Comparison of ENCODE assay signal across 19 cellular contexts in the genomic region with DNA sequence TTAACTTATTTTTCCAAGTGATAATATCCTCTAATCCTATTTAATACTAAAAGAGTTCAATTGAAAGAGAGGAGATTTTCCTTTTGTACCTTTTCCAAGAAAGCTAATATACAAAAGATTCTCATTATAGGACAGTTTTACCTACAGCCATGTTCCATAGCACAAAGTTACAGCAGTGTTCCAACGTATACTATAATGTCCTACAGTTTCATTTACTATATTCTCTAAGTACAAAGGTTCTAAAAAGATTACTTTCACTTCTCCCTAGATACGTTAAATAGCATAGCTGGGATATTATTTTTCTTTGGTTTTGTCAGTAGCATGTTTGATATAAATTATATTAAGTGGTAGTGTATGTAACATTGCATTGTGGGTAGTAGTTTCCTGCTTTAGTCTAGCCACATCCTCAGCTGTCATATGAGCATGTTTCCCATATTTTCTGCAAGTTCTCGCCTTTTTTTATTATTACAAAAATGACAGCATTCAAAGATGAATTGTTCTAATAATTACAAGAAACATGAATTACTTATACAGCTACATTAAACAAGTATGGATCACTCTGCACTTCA. TPM values are rescaled to one million over a fixed set of nuclear protein-coding genes. Genes with fewer than 3 reads are reported as not detected.
DNase-seq lines count a peak whose midpoint lies in the region; ATAC-seq and TF ChIP-seq lines count a peak whose summit lies in the region.
"Had no signal": no experiment of that assay in that cellular context is flagged by ENCODE, and none has a peak within 500 bp of the region (broad histone marks: within the 10 kb centered on the region; RNA-seq: fewer than 3 reads in every experiment).

No MANE protein-coding gene starts in this region.

- no peak for ATAC-seq in stimulated activated naive CD8-positive, alpha-beta T cell treated with anti-CD3 and anti-CD28 coated beads, Interleukin-15, Interleukin-2, amounts not matched to agents 100 U/mL and 50 U/mL, for 24 hours
- ATAC-seq in stimulated activated naive CD8-positive, alpha-beta T cell treated with anti-CD3 and anti-CD28 coated beads, Interleukin-15, amount 100 ng/mL, for 72 hours, result peak; percentile 53
- ATAC-seq: heart left ventricle, right lobe of liver, Right ventricle myocardium inferior had no signal

- H3K4me3 Mint-ChIP-seq in stimulated activated naive CD8-positive, alpha-beta T cell treated with anti-CD3 and anti-CD28 coated beads, Interleukin-15, Interleukin-2, amounts not matched to agents 100 ng/mL and 50 ng/mL, for 24 hours, result peak overlapping the region; percentile 59
- peak overlapping the region; percentile 61 to 77 for H3K4me3 Mint-ChIP-seq in stimulated activated naive CD8-positive, alpha-beta T cell treated with anti-CD3 and anti-CD28 coated beads, Interleukin-15, amount 100 ng/mL, for 72 hours

- H3K27ac ChIP-seq in right atrium auricular region, result no peak overlapping the region
- H3K27ac ChIP-seq: colonic mucosa, GM23248, heart left ventricle, KMS-11, right lobe of liver had no signal

- H3K9ac ChIP-seq in adipocyte (ENCODE audit: low read length), result no peak overlapping the region
- H3K9ac ChIP-seq: GM23248, KMS-11 had no signal

- TF ChIP-seq CTCF in right atrium auricular region (IDR thresholded peaks at IDR 0.05), result no peak

- no peaks in the 10 kb centered on the region for H3K9me3 Mint-ChIP-seq in stimulated activated naive CD8-positive, alpha-beta T cell treated with anti-CD3 and anti-CD28 coated beads, Interleukin-15, Interleukin-2, amounts not matched to agents 100 ng/mL and 50 ng/mL, for 24 hours
- no peaks in the 10 kb centered on the region for H3K9me3 Mint-ChIP-seq in stimulated activated naive CD8-positive, alpha-beta T cell treated with anti-CD3 and anti-CD28 coated beads, Interleukin-15, amount 100 ng/mL, for 72 hours
- H3K9me3 Mint-ChIP-seq: activated T-helper 2 cell treated with anti-CD3 and anti-CD28 coated beads, Interferon-gamma antibody, Interleukin-2, Interleukin-4, amounts not matched to agents 10 μg/mL and 5 μg/mL and 100 μg/mL, durations not matched to agents 14 hours and 24 hours and 36 hours had no signal

- H3K4me1 Mint-ChIP-seq in stimulated activated naive CD8-positive, alpha-beta T cell treated with anti-CD3 and anti-CD28 coated beads, Interleukin-15, Interleukin-2, amounts not matched to agents 100 ng/mL and 50 ng/mL, for 24 hours (ENCODE audit: low read depth), result peaks cover 48% of the 10 kb centered on the region
- peaks cover 59% of the 10 kb centered on the region for H3K4me1 Mint-ChIP-seq in stimulated activated naive CD8-positive, alpha-beta T cell treated with anti-CD3 and anti-CD28 coated beads, Interleukin-15, amount 100 ng/mL, for 72 hours

- H3K36me3 ChIP-seq in adipocyte (ENCODE audit: control insufficient read depth, insufficient read depth, low read length, severe bottlenecking) (no peaks in the 10 kb centered on the region), right atrium auricular region (no peaks in the 10 kb centered on the region)
- H3K36me3 ChIP-seq: colonic mucosa, heart left ventricle, right lobe of liver had no signal

- H3K27ac Mint-ChIP-seq in stimulated activated naive CD8-positive, alpha-beta T cell treated with anti-CD3 and anti-CD28 coated beads, Interleukin-15, Interleukin-2, amounts not matched to agents 100 ng/mL and 50 ng/mL, for 24 hours, result no peak overlapping the region
- H3K27ac Mint-ChIP-seq in stimulated activated naive CD8-positive, alpha-beta T cell treated with anti-CD3 and anti-CD28 coated beads, Interleukin-15, amount 100 ng/mL, for 72 hours, result peak overlapping the region; percentile 71 to 98
- H3K27ac Mint-ChIP-seq: activated T-helper 2 cell treated with anti-CD3 and anti-CD28 coated beads, Interferon-gamma antibody, Interleukin-2, Interleukin-4, amounts not matched to agents 10 μg/mL and 5 μg/mL and 100 μg/mL, durations not matched to agents 14 hours and 24 hours and 36 hours had no signal

- H3K4me1 ChIP-seq in adipocyte (ENCODE audit: control insufficient read depth, insufficient read depth, low read length), result peaks cover 15% of the 10 kb centered on the region
- no peaks in the 10 kb centered on the region for H3K4me1 ChIP-seq in right atrium auricular region
- H3K4me1 ChIP-seq: colonic mucosa, right lobe of liver had no signal

- H3K9me3 ChIP-seq in adipocyte (ENCODE audit: control insufficient read depth, low read length), result no peaks in the 10 kb centered on the region
- no peaks in the 10 kb centered on the region for H3K9me3 ChIP-seq in right atrium auricular region
- H3K9me3 ChIP-seq: colonic mucosa, heart left ventricle, right lobe of liver had no signal

- H3K27me3 ChIP-seq in adipocyte (replicated peaks; ENCODE audit: control insufficient read depth, insufficient read depth, low read length), result no peaks in the 10 kb centered on the region
- no peaks in the 10 kb centered on the region for H3K27me3 ChIP-seq in right atrium auricular region
- H3K27me3 ChIP-seq: colonic mucosa, heart left ventricle, right lobe of liver had no signal

- DNase-seq in stimulated activated naive CD8-positive, alpha-beta T cell treated with anti-CD3 and anti-CD28 coated beads, Interleukin-15, Interleukin-2, amounts not matched to agents 100 U/mL and 50 U/mL, for 24 hours, result no peak
- DNase-seq in OCI-M1 (lab: John Stamatoyannopoulos, UW) (peak; percentile 79), adipocyte (ENCODE audit: low read depth) (no peak), right atrium auricular region (ENCODE audit: low spot score) (no peak), anterior cingulate cortex (lab: John Stamatoyannopoulos, UW) (no peak), foreskin melanocyte (no peak)
- DNase-seq in stimulated activated naive CD8-positive, alpha-beta T cell treated with anti-CD3 and anti-CD28 coated beads, Interleukin-15, amount 100 ng/mL, for 72 hours, result no peak
- DNase-seq: colonic mucosa, GM23248, heart left ventricle, NCI-H1417, NCI-H524 treated with DMSO at 0.1 percent for 48 hours, right lobe of liver, T-helper 1 cell, trophoblast cell had no signal

- H3K27me3 Mint-ChIP-seq in stimulated activated naive CD8-positive, alpha-beta T cell treated with anti-CD3 and anti-CD28 coated beads, Interleukin-15, Interleukin-2, amounts not matched to agents 100 ng/mL and 50 ng/mL, for 24 hours, result no peaks in the 10 kb centered on the region
- H3K27me3 Mint-ChIP-seq in stimulated activated naive CD8-positive, alpha-beta T cell treated with anti-CD3 and anti-CD28 coated beads, Interleukin-15, amount 100 ng/mL, for 72 hours, result no peaks in the 10 kb centered on the region

- peaks cover 4% of the 10 kb centered on the region for H3K36me3 Mint-ChIP-seq in stimulated activated naive CD8-positive, alpha-beta T cell treated with anti-CD3 and anti-CD28 coated beads, Interleukin-15, Interleukin-2, amounts not matched to agents 100 ng/mL and 50 ng/mL, for 24 hours (ENCODE audit: low read depth)

- H3K4me3 ChIP-seq in adipocyte (ENCODE audit: low read length) (peak overlapping the region; percentile 6), right atrium auricular region (no peak overlapping the region)
- H3K4me3 ChIP-seq: colonic mucosa, GM23248, heart left ventricle, right lobe of liver had no signal

RNA-seq across cellular contexts. Expression of gene RUNX2, which starts 4.4 kb away (rescaled TPM):
- under 1 TPM; 0.55 to 0.85 TPM for total RNA-seq in right atrium auricular region

RNA-seq across cellular contexts. Expression of gene SUPT3H, which starts 54.0 kb away (rescaled TPM):
- total RNA-seq in right atrium auricular region, result 1 to 10 TPM; 2.5 to 4.5 TPM
